In the genomic region with DNA sequence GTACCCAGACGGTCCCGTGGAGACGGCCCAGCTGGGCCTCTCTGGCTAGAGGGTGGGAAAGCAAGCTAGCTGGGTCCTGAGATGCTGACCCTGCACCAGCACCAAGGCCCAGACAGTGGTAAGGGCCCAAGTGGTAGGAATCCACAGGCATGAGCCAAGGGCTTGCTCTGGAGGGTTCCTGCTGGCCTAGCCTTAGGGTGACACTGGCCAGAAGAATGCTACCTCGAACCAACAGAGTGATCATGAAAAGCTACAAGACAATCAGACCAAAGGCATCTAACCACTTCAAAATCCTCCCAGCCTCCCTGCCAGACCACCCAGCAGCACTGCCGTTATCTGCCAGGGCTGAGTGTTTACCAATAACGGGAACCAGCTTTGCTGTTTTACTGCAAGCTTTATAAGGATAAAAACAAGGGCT, we compare ENCODE assay signal across 9 cellular contexts. TPM values are rescaled to one million over a fixed set of nuclear protein-coding genes. Genes with fewer than 3 reads are reported as not detected.
DNase-seq lines count a peak whose midpoint lies in the region; ATAC-seq and TF ChIP-seq lines count a peak whose summit lies in the region.
"Had no signal": no experiment of that assay in that cellular context is flagged by ENCODE, and none has a peak within 500 bp of the region (broad histone marks: within the 10 kb centered on the region; RNA-seq: fewer than 3 reads in every experiment).

No MANE protein-coding gene starts in this region.

- H3K27ac Mint-ChIP-seq in nephron, result peak overlapping the region; percentile 33 to 93 (median 91)
- no peak overlapping the region for H3K27ac Mint-ChIP-seq in GM23338

- H3K9me3 Mint-ChIP-seq in nephron, result no peaks in the 10 kb centered on the region
- H3K9me3 Mint-ChIP-seq in GM23338, result no peaks in the 10 kb centered on the region

- no peak overlapping the region for H3K4me3 ChIP-seq in AG09309 (ENCODE audit: control insufficient read depth, low read depth, low read length)
- H3K4me3 ChIP-seq in colonic mucosa, result no peak overlapping the region
- no peak overlapping the region for H3K4me3 ChIP-seq in GM23338

- H3K4me1 Mint-ChIP-seq in nephron (peaks cover 86% of the 10 kb centered on the region), GM23338 (peaks cover 45% of the 10 kb centered on the region)

- H4K20me1 ChIP-seq in GM23338 (replicated peaks; ENCODE audit: insufficient read depth), result no peaks in the 10 kb centered on the region; the same call in none of the 2 replicates

- TF ChIP-seq CTCF in AG09309 (IDR thresholded peaks at IDR 0.05; ENCODE audit: control insufficient read depth, insufficient read depth, low read depth, low read length, missing control alignments) (peak; percentile 47), colonic mucosa (IDR thresholded peaks at IDR 0.05) (no peak), nephron (IDR thresholded peaks at IDR 0.05; ENCODE audit: unreplicated experiment in 3 of 3) (no peak), GM23338 (conservative IDR thresholded peaks at IDR 0.05; ENCODE audit: low read depth in 2 of 2) (no peak), omental fat pad (IDR thresholded peaks at IDR 0.05) (no peak)

- no peaks in the 10 kb centered on the region for H3K9me3 ChIP-seq in colonic mucosa

- H3K4me1 ChIP-seq in colonic mucosa, result no peaks in the 10 kb centered on the region
- H3K4me1 ChIP-seq in GM23338 (ENCODE audit: insufficient read depth), result peaks cover 18% of the 10 kb centered on the region

- no peaks in the 10 kb centered on the region for H3K79me2 ChIP-seq in GM23338 (replicated peaks; ENCODE audit: insufficient read depth)

- no peaks in the 10 kb centered on the region for H3K27me3 Mint-ChIP-seq in nephron (ENCODE audit: low read depth)
- peaks cover 25% of the 10 kb centered on the region for H3K27me3 Mint-ChIP-seq in GM23338 (ENCODE audit: insufficient read depth, low read depth, poor library complexity)

- H3K9me2 ChIP-seq in GM23338 (ENCODE audit: insufficient read depth), result no peaks in the 10 kb centered on the region

- peak overlapping the region; percentile 53 for H3K27ac ChIP-seq in colonic mucosa
- no peak overlapping the region for H3K27ac ChIP-seq in GM23338 (ENCODE audit: low read depth)

- H3K4me3 Mint-ChIP-seq in nephron, result no peak overlapping the region
- no peak overlapping the region for H3K4me3 Mint-ChIP-seq in GM23338

- H3K9ac ChIP-seq in colonic mucosa (ENCODE audit: low read depth in 2 of 2, low read length in 2 of 2), result peak overlapping the region in 1 of 2 donors; percentile 3

- peak; percentile 79 for DNase-seq in AG09309 (ENCODE audit: low read depth)
- DNase-seq in LHCN-M2 (ENCODE audit: low read depth), result peak; percentile 66
- no peak for DNase-seq in colonic mucosa
- no peak for DNase-seq in GM23338 (ENCODE audit: low spot score)
- no peak for DNase-seq in omental fat pad (ENCODE audit: low spot score)
- DNase-seq in SW 1271 (lab: John Stamatoyannopoulos, UW), result no peak
- no peak for DNase-seq in middle frontal gyrus (ENCODE audit: extremely low spot score, low spot score)
- DNase-seq: small intestine had no signal

- H3K36me3 ChIP-seq in colonic mucosa (no peaks in the 10 kb centered on the region), GM23338 (ENCODE audit: insufficient read depth) (no peaks in the 10 kb centered on the region)

- no peaks in the 10 kb centered on the region for H3K27me3 ChIP-seq in colonic mucosa
- H3K27me3 ChIP-seq in GM23338 (ENCODE audit: insufficient read depth), result no peaks in the 10 kb centered on the region

- H3K36me3 Mint-ChIP-seq in nephron (ENCODE audit: low read depth) (peaks cover 73% of the 10 kb centered on the region), GM23338 (ENCODE audit: low read depth) (peaks cover 10% of the 10 kb centered on the region)

- no peak overlapping the region for H3K4me2 ChIP-seq in GM23338

- H2AFZ ChIP-seq in GM23338, result no peak overlapping the region

- H3F3A ChIP-seq in GM23338 (replicated peaks; ENCODE audit: low read depth), result no peaks in the 10 kb centered on the region; the same call in 1 of the 2 replicates

- no peak for ATAC-seq in GM23338
- no peak for ATAC-seq in omental fat pad (ENCODE audit: low FRiP score)

- intact Hi-C loops in colonic mucosa (cut with DNase I), result no loop called here

TF ChIP-seq in GM23338, 12 proteins besides CTCF, POLR2A, EP300 and RAD21 (continues in another document):
- TF ChIP-seq CREB1 (CRISPR knock-in tag; IDR thresholded peaks at IDR 0.05; ENCODE audit: low read depth), result no peak
- TF ChIP-seq EZH2phosphoT487 (IDR thresholded peaks at IDR 0.05; ENCODE audit: unreplicated experiment), result no peak
- TF ChIP-seq JUNB (IDR thresholded peaks at IDR 0.05; ENCODE audit: unreplicated experiment), result no peak

RNA-seq across cellular contexts. Expression of gene HIC1, which starts 13.2 kb away (rescaled TPM):
- total RNA-seq in LHCN-M2 (2014; rRNA removed) (7.5 and 8.8 TPM in 2 replicates), colonic mucosa (10 to 100 TPM in 1 of 2 donors, 1 to 10 TPM in 1; 7.0 to 11.2 TPM), omental fat pad (10 to 100 TPM in 3 of 4 donors, 1 to 10 TPM in 1; 9.9 to 63.8 (median 37.3) TPM)
- 3.7 TPM for polyA plus RNA-seq in LHCN-M2 (2012)
- 0.17 TPM in 1 of 2 replicates, not detected in the other for total RNA-seq in GM23338 (2014; rRNA removed; shearing (Covaris generic))
- 0.23 and 0.26 TPM in 2 replicates for polyA plus RNA-seq in GM23338 (2016; fragmentation: Nextera tagmentation; extraction: Ambion mirVana)

RNA-seq across cellular contexts. Expression of gene OVCA2, which starts 26.3 kb away (rescaled TPM):
- total RNA-seq in LHCN-M2 (2014; rRNA removed) (77.3 and 85.7 TPM in 2 replicates), colonic mucosa (10 to 100 TPM; 41.0 to 49.8 TPM), omental fat pad (10 to 100 TPM; 21.1 to 30.4 (median 26.2) TPM)
- polyA plus RNA-seq in LHCN-M2 (2012), result 60.6 TPM
- 21.3 and 24.8 TPM in 2 replicates for total RNA-seq in GM23338 (2014; rRNA removed; shearing (Covaris generic))
- polyA plus RNA-seq in GM23338 (2016; fragmentation: Nextera tagmentation; extraction: Ambion mirVana), result 14.9 and 15.9 TPM in 2 replicates

RNA-seq across cellular contexts. Expression of gene DPH1, which starts 38.2 kb away (rescaled TPM):
- total RNA-seq in LHCN-M2 (2014; rRNA removed) (33.5 and 33.9 TPM in 2 replicates), colonic mucosa (10 to 100 TPM; 22.7 to 34.4 TPM), omental fat pad (10 to 100 TPM; 36.8 to 53.1 (median 37.6) TPM)
- polyA plus RNA-seq in LHCN-M2 (2012), result 23.4 TPM
- 22.3 and 28.2 TPM in 2 replicates for total RNA-seq in GM23338 (2014; rRNA removed; shearing (Covaris generic))
- 9.0 and 11.8 TPM in 2 replicates for polyA plus RNA-seq in GM23338 (2016; fragmentation: Nextera tagmentation; extraction: Ambion mirVana)

RNA-seq across cellular contexts. Expression of gene RTN4RL1, which starts 43.0 kb away (rescaled TPM):
- total RNA-seq in LHCN-M2 (2014; rRNA removed), result 0.64 and 0.69 TPM in 2 replicates
- polyA plus RNA-seq in LHCN-M2 (2012), result 0.27 TPM
- under 1 TPM; 0.32 to 0.37 TPM for total RNA-seq in colonic mucosa
- 0.17 TPM in 1 of 2 replicates, not detected in the other for total RNA-seq in GM23338 (2014; rRNA removed; shearing (Covaris generic))
- not detected in 2 replicates for polyA plus RNA-seq in GM23338 (2016; fragmentation: Nextera tagmentation; extraction: Ambion mirVana)
- total RNA-seq in omental fat pad, result 1 to 10 TPM; 4.5 to 5.2 (median 4.6) TPM

Comparison
In these comparisons a context has a peak if more than half of its experiments do, and no peak if none do; other contexts are left out.
1. DNase-seq: peak in AG09309 (single experiment) and LHCN-M2 (single experiment); none in colonic mucosa (single experiment), GM23338 (single experiment), omental fat pad (single experiment), SW 1271 (0 of 2) and middle frontal gyrus (single experiment).